ENCODE assay signal across 1 cellular context in genomic region chr1:230109871-230110667, GRCh38.
TF ChIP-seq lines count a peak whose summit lies in the region.

No MANE protein-coding gene starts in this region.

TF ChIP-seq in GM12878, 131 proteins besides CTCF, POLR2A, EP300 and RAD21 (continued from another document and continues in another):
- TF ChIP-seq ZNF592 (IDR thresholded peaks at IDR 0.05), result no peak
- 0 out of 2 replicates have a peak, but pooled peaks have one; percentile 69 for TF ChIP-seq MLLT1 (IDR thresholded peaks at IDR 0.05)
- peak; percentile 85 for TF ChIP-seq RUNX3 (IDR thresholded peaks at IDR 0.05; ENCODE audit: low read length)
- no peak; the same call in 1 of the 2 replicates for TF ChIP-seq WRNIP1 (IDR thresholded peaks at IDR 0.05; ENCODE audit: borderline replicate concordance, low read depth, low read length)
- TF ChIP-seq IRF4 (IDR thresholded peaks at IDR 0.05; ENCODE audit: low read depth, low read length), result peak; percentile 87; the same call in 1 of the 2 replicates
- TF ChIP-seq MTA2 (IDR thresholded peaks at IDR 0.05; ENCODE audit: low read depth), result peak; percentile 80
- no peak for TF ChIP-seq RCOR1 (conservative IDR thresholded peaks at IDR 0.05; ENCODE audit: low read depth, low read length)
- peak; percentile 50; the same call in 1 of the 2 replicates for TF ChIP-seq PKNOX1 (IDR thresholded peaks at IDR 0.05)
- no peak for TF ChIP-seq ZBTB11 (CRISPR knock-in tag; IDR thresholded peaks at IDR 0.05)
- TF ChIP-seq ATF2 (IDR thresholded peaks at IDR 0.05; ENCODE audit: low read length), result peak; percentile 84
- TF ChIP-seq NKRF (conservative IDR thresholded peaks at IDR 0.05), result no peak
- TF ChIP-seq ATF7 (IDR thresholded peaks at IDR 0.05; ENCODE audit: low read depth), result peak; percentile 81
- TF ChIP-seq CUX1 (IDR thresholded peaks at IDR 0.05; ENCODE audit: insufficient replicate concordance, low read depth, low read length), result no peak
- TF ChIP-seq RBBP5 (conservative IDR thresholded peaks at IDR 0.05), result no peak
- TF ChIP-seq YY1 (IDR thresholded peaks at IDR 0.05; ENCODE audit: low read depth, low read length), result peak; percentile 90
- TF ChIP-seq LARP7 (IDR thresholded peaks at IDR 0.05), result no peak; the same call in 1 of the 2 replicates
- no peak for TF ChIP-seq IRF5 (IDR thresholded peaks at IDR 0.05; ENCODE audit: borderline replicate concordance)
- TF ChIP-seq ZBTB33 (IDR thresholded peaks at IDR 0.05), result no peak
- no peak for TF ChIP-seq E4F1 (IDR thresholded peaks at IDR 0.05; ENCODE audit: borderline replicate concordance, partially characterized antibody)
- TF ChIP-seq POLR2AphosphoS2 (IDR thresholded peaks at IDR 0.05; ENCODE audit: low read depth, low read length), result no peak
- peak; percentile 81 for TF ChIP-seq PAX5 (IDR thresholded peaks at IDR 0.05; ENCODE audit: borderline replicate concordance, low read depth, low read length)
- TF ChIP-seq PML (IDR thresholded peaks at IDR 0.05; ENCODE audit: low read length), result peak; percentile 47
- TF ChIP-seq CREM (IDR thresholded peaks at IDR 0.05; ENCODE audit: low read depth), result peak; percentile 51; the same call in 1 of the 2 replicates
